In the genomic region with DNA sequence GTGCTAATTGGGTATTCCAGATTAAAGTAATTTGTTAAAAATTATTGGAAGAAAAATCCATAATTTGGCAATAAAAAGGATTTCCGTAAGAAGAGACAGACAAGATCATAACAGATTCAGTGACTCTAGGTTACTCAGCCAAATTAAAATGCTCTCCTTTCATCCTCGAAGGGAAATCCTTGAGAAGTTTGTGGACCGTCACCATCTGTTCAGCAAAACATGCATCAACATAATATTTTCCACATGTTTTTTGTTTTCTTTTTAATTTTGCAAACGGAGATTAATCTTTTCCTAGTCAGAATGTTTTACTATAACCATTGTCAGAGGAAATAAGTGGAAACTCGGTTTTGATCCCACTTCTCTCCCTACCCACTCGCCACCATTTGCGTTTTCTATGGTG, we compare ENCODE assay signal across 20 cellular contexts.
DNase-seq lines count a peak whose midpoint lies in the region; ATAC-seq, FAIRE-seq and TF ChIP-seq lines count a peak whose summit lies in the region.
"Had no signal": no experiment of that assay in that cellular context is flagged by ENCODE, and none has a peak within 500 bp of the region (broad histone marks: within the 10 kb centered on the region; RNA-seq: fewer than 3 reads in every experiment).

No MANE protein-coding gene starts in this region.

- no peak overlapping the region for H3K4me3 Mint-ChIP-seq in type B pancreatic cell
- H3K4me3 Mint-ChIP-seq: CD8-positive, alpha-beta memory T cell had no signal

- H3K9ac ChIP-seq in adipocyte (ENCODE audit: low read length) = no peak overlapping the region

- no peak overlapping the region for H3K4me3 ChIP-seq in left ventricle myocardium inferior
- H3K4me3 ChIP-seq in adipocyte (ENCODE audit: low read length) = peak overlapping the region; percentile 22
- no peak overlapping the region for H3K4me3 ChIP-seq in fibroblast of mammary gland (ENCODE audit: control insufficient read depth, low read depth, low read length)

- peaks cover 33% of the 10 kb centered on the region for H3K4me1 Mint-ChIP-seq in type B pancreatic cell (ENCODE audit: unreplicated experiment)
- H3K4me1 Mint-ChIP-seq: CD8-positive, alpha-beta memory T cell had no signal

- intact Hi-C loops in left ventricle myocardium inferior (cut with micrococcal nuclease) (no loop called here), left ventricle myocardium superior (cut with micrococcal nuclease) (no loop called here)

- peak overlapping the region; percentile 24 for H3K27ac ChIP-seq in left ventricle myocardium inferior (replicated peaks)
- H3K27ac ChIP-seq: 22Rv1 had no signal

- no peaks in the 10 kb centered on the region for H3K36me3 Mint-ChIP-seq in type B pancreatic cell
- H3K36me3 Mint-ChIP-seq: CD8-positive, alpha-beta memory T cell had no signal

- FAIRE-seq in GM12892 (lab: Jason Lieb, UNC) = no peak
- FAIRE-seq: D721Med, RCC 7860 had no signal

- no peaks in the 10 kb centered on the region for H3K9me3 Mint-ChIP-seq in type B pancreatic cell

- no peaks in the 10 kb centered on the region for H3K27me3 Mint-ChIP-seq in type B pancreatic cell

- no peak for TF ChIP-seq POLR2A in GM12892 (IDR thresholded peaks at IDR 0.05; ENCODE audit: low read depth, low read length)

- H3K27ac Mint-ChIP-seq in type B pancreatic cell = no peak overlapping the region
- H3K27ac Mint-ChIP-seq: CD8-positive, alpha-beta memory T cell had no signal

- no peak for DNase-seq in left ventricle myocardium inferior
- DNase-seq in left ventricle myocardium superior = no peak
- DNase-seq in adipocyte (ENCODE audit: low read depth) = peak; percentile 72
- peak; percentile 82 for DNase-seq in fibroblast of mammary gland (ENCODE audit: low read depth)
- DNase-seq in type B pancreatic cell (ENCODE audit: extremely low spot score, unreplicated experiment) = no peak
- no peak for DNase-seq in GM12892 (ENCODE audit: insufficient read length)
- DNase-seq: C1 segment of cervical spinal cord; CD8-positive, alpha-beta memory T cell; H7; MM.1S; NCI-H1092; NCI-H1436 treated with DMSO at 0.1 percent for 48 hours; NCI-H2081 treated with DMSO at 0.1 percent for 48 hours; NK-92 treated with Interleukin-12 subunit alpha and Interleukin-12 subunit beta, amount 100 ng/mL, for 24 hours; Right ventricle myocardium superior had no signal

- TF ChIP-seq CTCF in left ventricle myocardium inferior (IDR thresholded peaks at IDR 0.05; ENCODE audit: borderline replicate concordance) = no peak
- no peak for TF ChIP-seq CTCF in fibroblast of mammary gland (conservative IDR thresholded peaks at IDR 0.05; ENCODE audit: control insufficient read depth, insufficient read depth, low read depth, low read length)
- TF ChIP-seq CTCF in type B pancreatic cell (conservative IDR thresholded peaks at IDR 0.05) = no peak

- H3K9me3 ChIP-seq in left ventricle myocardium inferior (replicated peaks) (no peaks in the 10 kb centered on the region), adipocyte (ENCODE audit: control insufficient read depth, low read length) (no peaks in the 10 kb centered on the region)

- H3K36me3 ChIP-seq in left ventricle myocardium inferior (no peaks in the 10 kb centered on the region), adipocyte (ENCODE audit: control insufficient read depth, insufficient read depth, low read length, severe bottlenecking) (no peaks in the 10 kb centered on the region)

- ATAC-seq in left ventricle myocardium superior (no peak), GM19023 (IDR thresholded peaks at IDR 0.05; ENCODE audit: unreplicated experiment) (no peak), HG02884 (IDR thresholded peaks at IDR 0.05; ENCODE audit: unreplicated experiment) (no peak)

- no peaks in the 10 kb centered on the region for H3K27me3 ChIP-seq in left ventricle myocardium inferior (ENCODE audit: low read depth)
- no peaks in the 10 kb centered on the region for H3K27me3 ChIP-seq in adipocyte (replicated peaks; ENCODE audit: control insufficient read depth, insufficient read depth, low read length)

- H3K4me1 ChIP-seq in left ventricle myocardium inferior = no peaks in the 10 kb centered on the region
- peaks cover 21% of the 10 kb centered on the region for H3K4me1 ChIP-seq in adipocyte (ENCODE audit: control insufficient read depth, insufficient read depth, low read length)

Comparison
In these comparisons a context has a peak if more than half of its experiments do, and no peak if none do; other contexts are left out.
1. DNase-seq: peak in adipocyte (single experiment) and fibroblast of mammary gland (single experiment); none in left ventricle myocardium inferior (single experiment), left ventricle myocardium superior (single experiment), type B pancreatic cell (single experiment) and GM12892 (single experiment).